In genomic region chr3:140311428-140311827, GRCh38 we compare ENCODE assay signal across 27 cellular contexts.
"Had no signal": no experiment of that assay in that cellular context is flagged by ENCODE, and none has a peak within 500 bp of the region (broad histone marks: within the 10 kb centered on the region; RNA-seq: fewer than 3 reads in every experiment).

No MANE protein-coding gene starts in this region.

- H3K4me3 ChIP-seq: hepatocyte, lower lobe of right lung, neural progenitor cell, psoas muscle, right lobe of liver, smooth muscle cell, tibial nerve, upper lobe of left lung, vagina had no signal

- H3K36me3 ChIP-seq: lower lobe of right lung, neural progenitor cell, neutrophil, right lobe of liver, tibial nerve, upper lobe of left lung, vagina had no signal

- H3K27me3 ChIP-seq: hepatocyte, neural progenitor cell, neutrophil, right lobe of liver, tibial nerve, upper lobe of left lung, vagina had no signal

- H2AFZ ChIP-seq: hepatocyte, neural progenitor cell, parathyroid adenoma had no signal

- H3K4me2 ChIP-seq: hepatocyte, neural progenitor cell, smooth muscle cell had no signal

- H3K9me3 ChIP-seq: lower lobe of right lung, neutrophil, psoas muscle, right lobe of liver, tibial nerve, upper lobe of left lung, vagina had no signal

- DNase-seq: islet precursor cell; lower lobe of right lung; mammary epithelial cell; mesenchymal stem cell; naive B cell; natural killer cell; nephron progenitor cell; occipital lobe; psoas muscle; right lobe of liver; stimulated activated CD4-positive, alpha-beta T cell treated with anti-CD3 and anti-CD28 coated beads, Interleukin-1b, Interleukin-23, amount 100 ng/mL, for 48 hours; stimulated activated CD4-positive, alpha-beta T cell treated with anti-CD3 and anti-CD28 coated beads, Interleukin-2, amount 100 ng/mL, for 48 hours; stimulated activated CD4-positive, alpha-beta T cell treated with anti-CD3 and anti-CD28 coated beads, Interleukin-4, amount 100 ng/mL, for 4 hours; stimulated activated CD8-positive, alpha-beta memory T cell treated with anti-CD3 and anti-CD28 coated beads, Interleukin-4, amount 100 ng/mL, for 48 hours; stimulated activated naive CD4-positive, alpha-beta T cell treated with Interleukin-2 at 50 U/mL for 16 hours; stimulated activated naive CD8-positive, alpha-beta T cell treated with anti-CD3 and anti-CD28 coated beads, Interleukin-15, amount 100 ng/mL, for 72 hours; substantia nigra had no signal

- H3K79me2 ChIP-seq: hepatocyte, parathyroid adenoma had no signal

- H3K27ac ChIP-seq: hepatocyte, lower lobe of right lung, neural progenitor cell, neutrophil, parathyroid adenoma, psoas muscle, right lobe of liver, tibial nerve, upper lobe of left lung, vagina had no signal

- ATAC-seq: left lobe of liver; lower lobe of right lung; natural killer cell; psoas muscle; right lobe of liver; stimulated activated memory B cell treated with anti-CD40 and anti-IgM and Interleukin-4, amounts not matched to agents 10 μg/mL and 1 μg/mL and 100 μg/mL, for 72 hours; stimulated activated naive CD8-positive, alpha-beta T cell treated with anti-CD3 and anti-CD28 coated beads, Interleukin-15, amount 100 ng/mL, for 72 hours had no signal

- H3K9ac ChIP-seq: neural progenitor cell, parathyroid adenoma had no signal

- H3K4me1 ChIP-seq: lower lobe of right lung, parathyroid adenoma, psoas muscle, right lobe of liver, tibial nerve, upper lobe of left lung, vagina had no signal
